ENCODE assay signal across 1 cellular context in the genomic region with DNA sequence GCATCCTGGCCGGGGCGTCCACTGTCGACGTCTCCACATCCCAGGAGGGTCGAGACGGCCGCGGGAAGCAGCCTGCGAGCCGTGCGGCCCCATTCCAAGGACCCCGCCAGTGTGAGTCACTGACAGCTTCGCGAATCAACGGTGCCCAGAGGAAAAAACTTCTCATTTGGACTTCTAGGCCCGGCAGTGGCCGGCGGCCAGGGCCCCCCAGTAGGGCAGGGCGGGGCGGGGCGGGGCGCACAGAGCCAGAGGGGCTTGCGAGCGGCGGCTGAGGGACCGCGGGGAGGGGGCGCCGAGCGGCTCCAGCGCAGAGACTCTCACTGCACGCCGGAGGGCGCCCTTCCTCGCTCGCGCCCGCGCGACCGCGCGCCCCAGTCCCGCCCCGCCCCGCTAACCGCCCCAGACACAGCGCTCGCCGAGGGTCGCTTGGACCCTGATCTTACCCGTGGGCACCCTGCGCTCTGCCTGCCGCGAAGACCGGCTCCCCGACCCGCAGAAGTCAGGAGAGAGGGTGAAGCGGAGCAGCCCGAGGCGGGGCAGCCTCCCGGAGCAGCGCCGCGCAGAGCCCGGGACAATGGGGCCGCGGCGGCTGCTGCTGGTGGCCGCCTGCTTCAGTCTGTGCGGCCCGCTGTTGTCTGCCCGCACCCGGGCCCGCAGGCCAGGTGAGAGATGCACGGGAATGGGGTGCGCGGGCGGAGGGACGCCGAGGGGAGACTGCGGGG.
TF ChIP-seq lines count a peak whose summit lies in the region.

Gene F2R, plus strand, starts transcription at position 393 of the 722 bp plus-strand sequence. Its CDS starts 182 bp downstream, at position 575.

TF ChIP-seq in HepG2, 621 proteins besides CTCF, POLR2A, EP300 and RAD21 (continued from another document):
- TF ChIP-seq ZBTB10 (CRISPR knock-in tag; IDR thresholded peaks at IDR 0.05; ENCODE audit: borderline replicate concordance) (peak; percentile 3; the same call in 1 of the 2 replicates), SYNCRIP (IDR thresholded peaks at IDR 0.05; ENCODE audit: insufficient read depth, low read depth, low read length) (no peak), GATAD2A (CRISPR knock-in tag; IDR thresholded peaks at IDR 0.05) (no peak), ZNF720 (CRISPR knock-in tag; IDR thresholded peaks at IDR 0.05) (no peak), MTA1 (CRISPR knock-in tag; IDR thresholded peaks at IDR 0.05; ENCODE audit: borderline replicate concordance) (peak; percentile 90), ZNF501 (CRISPR knock-in tag; IDR thresholded peaks at IDR 0.05) (peak; percentile 70), POLR2G (IDR thresholded peaks at IDR 0.05; ENCODE audit: low read depth, low read length) (0 out of 2 replicates have a peak, but pooled peaks have one; percentile 35), ZNF317 (CRISPR knock-in tag; IDR thresholded peaks at IDR 0.05) (no peak), SRSF9 (IDR thresholded peaks at IDR 0.05; ENCODE audit: borderline replicate concordance, insufficient read depth, low read depth, low read length, poor library complexity, severe bottlenecking) (no peak), ZNF224 (CRISPR knock-in tag; IDR thresholded peaks at IDR 0.05) (no peak), U2AF1 (optimal IDR thresholded peaks at IDR 0.05; ENCODE audit: low read depth, low read length) (no peak)
